ENCODE assay signal across 1 cellular context in the genomic region with DNA sequence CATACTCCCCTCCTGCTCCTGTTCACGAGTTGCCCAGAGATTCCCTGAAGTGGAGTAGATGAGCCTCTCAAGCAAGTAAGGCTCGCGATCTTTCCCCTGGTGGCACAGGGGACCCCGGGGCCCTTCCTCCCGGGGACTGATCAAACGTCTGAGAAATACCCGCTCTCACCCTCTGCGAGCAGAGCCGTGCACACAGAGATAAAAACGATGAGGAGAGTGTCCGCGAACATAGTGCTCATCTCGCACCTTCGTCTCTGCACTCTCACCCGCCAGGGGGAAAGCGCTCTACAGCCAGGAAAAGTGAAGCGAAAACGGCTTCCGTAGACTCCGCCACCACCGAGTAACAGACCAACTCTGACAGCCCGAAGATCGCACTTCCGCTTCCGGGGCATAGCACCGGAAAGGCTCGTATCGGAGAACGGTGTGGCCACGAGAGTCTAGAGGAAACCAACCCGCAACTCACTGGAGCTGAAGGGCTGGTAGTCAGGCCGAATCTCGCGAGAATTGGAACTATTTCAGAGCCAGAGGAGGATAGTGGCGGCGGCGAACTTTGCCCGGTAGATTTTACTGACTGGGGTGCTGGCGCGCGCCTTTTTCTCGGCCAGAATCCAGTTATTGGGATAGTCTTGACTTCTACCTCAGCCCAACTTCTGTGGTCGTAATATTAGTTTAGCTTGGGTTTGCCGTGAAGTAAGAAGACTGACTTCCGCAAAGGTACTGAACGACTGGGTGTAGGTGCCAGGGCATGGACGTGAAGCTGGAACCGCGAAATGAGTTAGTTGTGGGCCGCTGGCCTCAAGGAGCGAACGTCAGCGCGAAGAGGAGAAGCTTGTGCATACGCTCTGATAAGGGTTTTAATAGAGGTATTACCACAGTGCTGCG.
A peak's percentile ranks its signal among the peaks of the same experiment; 100 is the strongest.
TF ChIP-seq lines count a peak whose summit lies in the region.

A gene with protein sequence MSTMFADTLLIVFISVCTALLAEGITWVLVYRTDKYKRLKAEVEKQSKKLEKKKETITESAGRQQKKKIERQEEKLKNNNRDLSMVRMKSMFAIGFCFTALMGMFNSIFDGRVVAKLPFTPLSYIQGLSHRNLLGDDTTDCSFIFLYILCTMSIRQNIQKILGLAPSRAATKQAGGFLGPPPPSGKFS (minus strand): TSS at position 356 of the 882 bp plus-strand sequence. CDS start 117 bp downstream, at position 239.

TF ChIP-seq in HepG2, 621 proteins besides CTCF, POLR2A, EP300 and RAD21 (continued from another document and continues in another):
- TF ChIP-seq, protein P1, sequence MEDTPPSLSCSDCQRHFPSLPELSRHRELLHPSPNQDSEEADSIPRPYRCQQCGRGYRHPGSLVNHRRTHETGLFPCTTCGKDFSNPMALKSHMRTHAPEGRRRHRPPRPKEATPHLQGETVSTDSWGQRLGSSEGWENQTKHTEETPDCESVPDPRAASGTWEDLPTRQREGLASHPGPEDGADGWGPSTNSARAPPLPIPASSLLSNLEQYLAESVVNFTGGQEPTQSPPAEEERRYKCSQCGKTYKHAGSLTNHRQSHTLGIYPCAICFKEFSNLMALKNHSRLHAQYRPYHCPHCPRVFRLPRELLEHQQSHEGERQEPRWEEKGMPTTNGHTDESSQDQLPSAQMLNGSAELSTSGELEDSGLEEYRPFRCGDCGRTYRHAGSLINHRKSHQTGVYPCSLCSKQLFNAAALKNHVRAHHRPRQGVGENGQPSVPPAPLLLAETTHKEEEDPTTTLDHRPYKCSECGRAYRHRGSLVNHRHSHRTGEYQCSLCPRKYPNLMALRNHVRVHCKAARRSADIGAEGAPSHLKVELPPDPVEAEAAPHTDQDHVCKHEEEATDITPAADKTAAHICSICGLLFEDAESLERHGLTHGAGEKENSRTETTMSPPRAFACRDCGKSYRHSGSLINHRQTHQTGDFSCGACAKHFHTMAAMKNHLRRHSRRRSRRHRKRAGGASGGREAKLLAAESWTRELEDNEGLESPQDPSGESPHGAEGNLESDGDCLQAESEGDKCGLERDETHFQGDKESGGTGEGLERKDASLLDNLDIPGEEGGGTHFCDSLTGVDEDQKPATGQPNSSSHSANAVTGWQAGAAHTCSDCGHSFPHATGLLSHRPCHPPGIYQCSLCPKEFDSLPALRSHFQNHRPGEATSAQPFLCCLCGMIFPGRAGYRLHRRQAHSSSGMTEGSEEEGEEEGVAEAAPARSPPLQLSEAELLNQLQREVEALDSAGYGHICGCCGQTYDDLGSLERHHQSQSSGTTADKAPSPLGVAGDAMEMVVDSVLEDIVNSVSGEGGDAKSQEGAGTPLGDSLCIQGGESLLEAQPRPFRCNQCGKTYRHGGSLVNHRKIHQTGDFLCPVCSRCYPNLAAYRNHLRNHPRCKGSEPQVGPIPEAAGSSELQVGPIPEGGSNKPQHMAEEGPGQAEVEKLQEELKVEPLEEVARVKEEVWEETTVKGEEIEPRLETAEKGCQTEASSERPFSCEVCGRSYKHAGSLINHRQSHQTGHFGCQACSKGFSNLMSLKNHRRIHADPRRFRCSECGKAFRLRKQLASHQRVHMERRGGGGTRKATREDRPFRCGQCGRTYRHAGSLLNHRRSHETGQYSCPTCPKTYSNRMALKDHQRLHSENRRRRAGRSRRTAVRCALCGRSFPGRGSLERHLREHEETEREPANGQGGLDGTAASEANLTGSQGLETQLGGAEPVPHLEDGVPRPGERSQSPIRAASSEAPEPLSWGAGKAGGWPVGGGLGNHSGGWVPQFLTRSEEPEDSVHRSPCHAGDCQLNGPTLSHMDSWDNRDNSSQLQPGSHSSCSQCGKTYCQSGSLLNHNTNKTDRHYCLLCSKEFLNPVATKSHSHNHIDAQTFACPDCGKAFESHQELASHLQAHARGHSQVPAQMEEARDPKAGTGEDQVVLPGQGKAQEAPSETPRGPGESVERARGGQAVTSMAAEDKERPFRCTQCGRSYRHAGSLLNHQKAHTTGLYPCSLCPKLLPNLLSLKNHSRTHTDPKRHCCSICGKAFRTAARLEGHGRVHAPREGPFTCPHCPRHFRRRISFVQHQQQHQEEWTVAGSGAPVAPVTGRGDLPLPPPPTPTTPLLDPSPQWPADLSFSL (CRISPR knock-in tag; IDR thresholded peaks at IDR 0.05): no peak
- TF ChIP-seq ZNF543 (CRISPR knock-in tag; IDR thresholded peaks at IDR 0.05) (no peak), SP2 (CRISPR knock-in tag; IDR thresholded peaks at IDR 0.05) (no peak; the same call in 1 of the 2 replicates), HNRNPLL (IDR thresholded peaks at IDR 0.05; ENCODE audit: low read depth, low read length, poor library complexity, severe bottlenecking) (peak; percentile 69), KLF6 (CRISPR knock-in tag; IDR thresholded peaks at IDR 0.05) (peak; percentile 75; the same call in 1 of the 2 replicates), SMAD1 (CRISPR knock-in tag; IDR thresholded peaks at IDR 0.05; ENCODE audit: borderline replicate concordance, low read depth) (no peak), HDAC1 (CRISPR knock-in tag; IDR thresholded peaks at IDR 0.05) (peak; percentile 87), KAT2B (IDR thresholded peaks at IDR 0.05; ENCODE audit: borderline replicate concordance, low read depth, low read length) (no peak), NFIC (IDR thresholded peaks at IDR 0.05; ENCODE audit: low read length) (no peak), SP4 (CRISPR knock-in tag; IDR thresholded peaks at IDR 0.05) (no peak), ZNF724P (CRISPR knock-in tag; IDR thresholded peaks at IDR 0.05; ENCODE audit: borderline replicate concordance) (no peak), CCAR2 (optimal IDR thresholded peaks at IDR 0.05; ENCODE audit: low read depth, low read length) (no peak), ZNF33B (CRISPR knock-in tag; IDR thresholded peaks at IDR 0.05) (0 out of 2 replicates have a peak, but pooled peaks have one; percentile 20), MAZ (IDR thresholded peaks at IDR 0.05; ENCODE audit: borderline replicate concordance, low read depth, low read length) (no peak), MAZ (CRISPR knock-in tag; IDR thresholded peaks at IDR 0.05; ENCODE audit: low read depth) (no peak), GTF3A (CRISPR knock-in tag; conservative IDR thresholded peaks at IDR 0.05) (no peak), ZNF234 (CRISPR knock-in tag; conservative IDR thresholded peaks at IDR 0.05) (no peak), ZNF616 (CRISPR knock-in tag; IDR thresholded peaks at IDR 0.05; ENCODE audit: low read depth) (no peak), MEF2D (CRISPR knock-in tag; IDR thresholded peaks at IDR 0.05) (peak; percentile 83), JUN (CRISPR knock-in tag; IDR thresholded peaks at IDR 0.05) (no peak), PHF5A (CRISPR knock-in tag; IDR thresholded peaks at IDR 0.05; ENCODE audit: low read depth, unreplicated experiment) (no peak), ZNF567 (CRISPR knock-in tag; IDR thresholded peaks at IDR 0.05; ENCODE audit: borderline replicate concordance) (peak; percentile 94), KLF15 (CRISPR knock-in tag; IDR thresholded peaks at IDR 0.05; ENCODE audit: borderline replicate concordance) (no peak; the same call in 1 of the 2 replicates), ZNF317 (CRISPR knock-in tag; IDR thresholded peaks at IDR 0.05) (peak; percentile 64; the same call in 1 of the 2 replicates), RXRA (CRISPR knock-in tag; IDR thresholded peaks at IDR 0.05) (peak; percentile 63; the same call in 1 of the 2 replicates), ZSCAN9 (CRISPR knock-in tag; IDR thresholded peaks at IDR 0.05; ENCODE audit: borderline replicate concordance) (peak; percentile 72), CHD4 (IDR thresholded peaks at IDR 0.05; ENCODE audit: borderline replicate concordance, low read length) (no peak)
- TF ChIP-seq, protein P2, sequence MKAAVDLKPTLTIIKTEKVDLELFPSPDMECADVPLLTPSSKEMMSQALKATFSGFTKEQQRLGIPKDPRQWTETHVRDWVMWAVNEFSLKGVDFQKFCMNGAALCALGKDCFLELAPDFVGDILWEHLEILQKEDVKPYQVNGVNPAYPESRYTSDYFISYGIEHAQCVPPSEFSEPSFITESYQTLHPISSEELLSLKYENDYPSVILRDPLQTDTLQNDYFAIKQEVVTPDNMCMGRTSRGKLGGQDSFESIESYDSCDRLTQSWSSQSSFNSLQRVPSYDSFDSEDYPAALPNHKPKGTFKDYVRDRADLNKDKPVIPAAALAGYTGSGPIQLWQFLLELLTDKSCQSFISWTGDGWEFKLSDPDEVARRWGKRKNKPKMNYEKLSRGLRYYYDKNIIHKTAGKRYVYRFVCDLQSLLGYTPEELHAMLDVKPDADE (CRISPR knock-in tag; IDR thresholded peaks at IDR 0.05): no peak
- TF ChIP-seq, protein P3, sequence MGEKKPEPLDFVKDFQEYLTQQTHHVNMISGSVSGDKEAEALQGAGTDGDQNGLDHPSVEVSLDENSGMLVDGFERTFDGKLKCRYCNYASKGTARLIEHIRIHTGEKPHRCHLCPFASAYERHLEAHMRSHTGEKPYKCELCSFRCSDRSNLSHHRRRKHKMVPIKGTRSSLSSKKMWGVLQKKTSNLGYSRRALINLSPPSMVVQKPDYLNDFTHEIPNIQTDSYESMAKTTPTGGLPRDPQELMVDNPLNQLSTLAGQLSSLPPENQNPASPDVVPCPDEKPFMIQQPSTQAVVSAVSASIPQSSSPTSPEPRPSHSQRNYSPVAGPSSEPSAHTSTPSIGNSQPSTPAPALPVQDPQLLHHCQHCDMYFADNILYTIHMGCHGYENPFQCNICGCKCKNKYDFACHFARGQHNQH (CRISPR knock-in tag; IDR thresholded peaks at IDR 0.05): peak; percentile 82; the same call in 1 of the 2 replicates
- TF ChIP-seq, protein P4, sequence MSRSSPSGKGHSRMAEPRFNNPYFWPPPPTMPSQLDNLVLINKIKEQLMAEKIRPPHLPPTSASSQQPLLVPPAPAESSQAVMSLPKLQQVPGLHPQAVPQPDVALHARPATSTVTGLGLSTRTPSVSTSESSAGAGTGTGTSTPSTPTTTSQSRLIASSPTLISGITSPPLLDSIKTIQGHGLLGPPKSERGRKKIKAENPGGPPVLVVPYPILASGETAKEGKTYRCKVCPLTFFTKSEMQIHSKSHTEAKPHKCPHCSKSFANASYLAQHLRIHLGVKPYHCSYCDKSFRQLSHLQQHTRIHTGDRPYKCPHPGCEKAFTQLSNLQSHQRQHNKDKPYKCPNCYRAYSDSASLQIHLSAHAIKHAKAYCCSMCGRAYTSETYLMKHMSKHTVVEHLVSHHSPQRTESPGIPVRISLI (CRISPR knock-in tag; IDR thresholded peaks at IDR 0.05; ENCODE audit: borderline replicate concordance): no peak; the same call in 1 of the 2 replicates
- TF ChIP-seq, protein P5, sequence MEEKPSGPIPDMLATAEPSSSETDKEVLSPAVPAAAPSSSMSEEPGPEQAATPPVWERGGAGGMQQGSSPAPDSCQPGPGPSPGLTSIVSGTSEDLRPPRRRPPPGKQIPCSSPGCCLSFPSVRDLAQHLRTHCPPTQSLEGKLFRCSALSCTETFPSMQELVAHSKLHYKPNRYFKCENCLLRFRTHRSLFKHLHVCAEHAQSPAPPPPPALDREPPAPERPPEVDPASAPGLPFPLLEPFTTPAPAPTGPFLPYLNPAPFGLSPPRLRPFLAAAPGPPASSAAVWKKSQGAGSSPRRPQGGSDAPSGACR (CRISPR knock-in tag; IDR thresholded peaks at IDR 0.05): peak; percentile 94
- TF ChIP-seq, protein P6, sequence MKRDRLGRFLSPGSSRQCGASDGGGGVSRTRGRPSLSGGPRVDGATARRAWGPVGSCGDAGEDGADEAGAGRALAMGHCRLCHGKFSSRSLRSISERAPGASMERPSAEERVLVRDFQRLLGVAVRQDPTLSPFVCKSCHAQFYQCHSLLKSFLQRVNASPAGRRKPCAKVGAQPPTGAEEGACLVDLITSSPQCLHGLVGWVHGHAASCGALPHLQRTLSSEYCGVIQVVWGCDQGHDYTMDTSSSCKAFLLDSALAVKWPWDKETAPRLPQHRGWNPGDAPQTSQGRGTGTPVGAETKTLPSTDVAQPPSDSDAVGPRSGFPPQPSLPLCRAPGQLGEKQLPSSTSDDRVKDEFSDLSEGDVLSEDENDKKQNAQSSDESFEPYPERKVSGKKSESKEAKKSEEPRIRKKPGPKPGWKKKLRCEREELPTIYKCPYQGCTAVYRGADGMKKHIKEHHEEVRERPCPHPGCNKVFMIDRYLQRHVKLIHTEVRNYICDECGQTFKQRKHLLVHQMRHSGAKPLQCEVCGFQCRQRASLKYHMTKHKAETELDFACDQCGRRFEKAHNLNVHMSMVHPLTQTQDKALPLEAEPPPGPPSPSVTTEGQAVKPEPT (CRISPR knock-in tag; IDR thresholded peaks at IDR 0.05; ENCODE audit: low read depth): no peak
- TF ChIP-seq, protein P7, sequence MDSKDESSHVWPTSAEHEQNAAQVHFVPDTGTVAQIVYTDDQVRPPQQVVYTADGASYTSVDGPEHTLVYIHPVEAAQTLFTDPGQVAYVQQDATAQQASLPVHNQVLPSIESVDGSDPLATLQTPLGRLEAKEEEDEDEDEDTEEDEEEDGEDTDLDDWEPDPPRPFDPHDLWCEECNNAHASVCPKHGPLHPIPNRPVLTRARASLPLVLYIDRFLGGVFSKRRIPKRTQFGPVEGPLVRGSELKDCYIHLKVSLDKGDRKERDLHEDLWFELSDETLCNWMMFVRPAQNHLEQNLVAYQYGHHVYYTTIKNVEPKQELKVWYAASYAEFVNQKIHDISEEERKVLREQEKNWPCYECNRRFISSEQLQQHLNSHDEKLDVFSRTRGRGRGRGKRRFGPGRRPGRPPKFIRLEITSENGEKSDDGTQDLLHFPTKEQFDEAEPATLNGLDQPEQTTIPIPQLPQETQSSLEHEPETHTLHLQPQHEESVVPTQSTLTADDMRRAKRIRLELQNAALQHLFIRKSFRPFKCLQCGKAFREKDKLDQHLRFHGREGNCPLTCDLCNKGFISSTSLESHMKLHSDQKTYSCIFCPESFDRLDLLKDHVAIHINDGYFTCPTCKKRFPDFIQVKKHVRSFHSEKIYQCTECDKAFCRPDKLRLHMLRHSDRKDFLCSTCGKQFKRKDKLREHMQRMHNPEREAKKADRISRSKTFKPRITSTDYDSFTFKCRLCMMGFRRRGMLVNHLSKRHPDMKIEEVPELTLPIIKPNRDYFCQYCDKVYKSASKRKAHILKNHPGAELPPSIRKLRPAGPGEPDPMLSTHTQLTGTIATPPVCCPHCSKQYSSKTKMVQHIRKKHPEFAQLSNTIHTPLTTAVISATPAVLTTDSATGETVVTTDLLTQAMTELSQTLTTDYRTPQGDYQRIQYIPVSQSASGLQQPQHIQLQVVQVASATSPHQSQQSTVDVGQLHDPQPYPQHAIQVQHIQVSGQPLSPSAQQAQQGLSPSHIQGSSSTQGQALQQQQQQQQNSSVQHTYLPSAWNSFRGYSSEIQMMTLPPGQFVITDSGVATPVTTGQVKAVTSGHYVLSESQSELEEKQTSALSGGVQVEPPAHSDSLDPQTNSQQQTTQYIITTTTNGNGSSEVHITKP (CRISPR knock-in tag; IDR thresholded peaks at IDR 0.05; ENCODE audit: low read depth): 0 out of 2 replicates have a peak, but pooled peaks have one; percentile 62
- TF ChIP-seq, protein P8, sequence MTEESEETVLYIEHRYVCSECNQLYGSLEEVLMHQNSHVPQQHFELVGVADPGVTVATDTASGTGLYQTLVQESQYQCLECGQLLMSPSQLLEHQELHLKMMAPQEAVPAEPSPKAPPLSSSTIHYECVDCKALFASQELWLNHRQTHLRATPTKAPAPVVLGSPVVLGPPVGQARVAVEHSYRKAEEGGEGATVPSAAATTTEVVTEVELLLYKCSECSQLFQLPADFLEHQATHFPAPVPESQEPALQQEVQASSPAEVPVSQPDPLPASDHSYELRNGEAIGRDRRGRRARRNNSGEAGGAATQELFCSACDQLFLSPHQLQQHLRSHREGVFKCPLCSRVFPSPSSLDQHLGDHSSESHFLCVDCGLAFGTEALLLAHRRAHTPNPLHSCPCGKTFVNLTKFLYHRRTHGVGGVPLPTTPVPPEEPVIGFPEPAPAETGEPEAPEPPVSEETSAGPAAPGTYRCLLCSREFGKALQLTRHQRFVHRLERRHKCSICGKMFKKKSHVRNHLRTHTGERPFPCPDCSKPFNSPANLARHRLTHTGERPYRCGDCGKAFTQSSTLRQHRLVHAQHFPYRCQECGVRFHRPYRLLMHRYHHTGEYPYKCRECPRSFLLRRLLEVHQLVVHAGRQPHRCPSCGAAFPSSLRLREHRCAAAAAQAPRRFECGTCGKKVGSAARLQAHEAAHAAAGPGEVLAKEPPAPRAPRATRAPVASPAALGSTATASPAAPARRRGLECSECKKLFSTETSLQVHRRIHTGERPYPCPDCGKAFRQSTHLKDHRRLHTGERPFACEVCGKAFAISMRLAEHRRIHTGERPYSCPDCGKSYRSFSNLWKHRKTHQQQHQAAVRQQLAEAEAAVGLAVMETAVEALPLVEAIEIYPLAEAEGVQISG (CRISPR knock-in tag; IDR thresholded peaks at IDR 0.05): peak; percentile 97
